17 cellular contexts compared by ENCODE assay signal in the genomic region with DNA sequence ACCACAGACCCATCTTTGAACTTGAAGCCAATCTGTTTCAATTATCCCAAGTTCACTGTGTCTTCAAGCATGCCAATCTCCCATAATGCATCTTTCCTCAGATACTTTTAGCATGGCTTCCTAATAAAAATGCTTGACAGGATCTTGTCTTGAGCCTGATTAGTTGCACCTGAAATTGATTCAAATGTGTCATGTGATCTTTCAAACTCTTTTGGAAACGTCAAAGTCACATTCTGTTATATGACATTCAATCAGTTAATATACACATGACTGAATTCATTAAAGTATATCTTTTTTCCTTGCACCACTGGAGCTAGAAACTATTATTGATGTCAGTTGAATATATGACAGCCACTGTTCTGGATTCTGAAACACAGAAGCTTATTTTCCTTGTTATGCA.
DNase-seq lines count a peak whose midpoint lies in the region; ATAC-seq, FAIRE-seq and TF ChIP-seq lines count a peak whose summit lies in the region.
"Had no signal": no experiment of that assay in that cellular context is flagged by ENCODE, and none has a peak within 500 bp of the region (broad histone marks: within the 10 kb centered on the region; RNA-seq: fewer than 3 reads in every experiment).

No MANE protein-coding gene starts in this region.

- no peak overlapping the region for H3K4me3 Mint-ChIP-seq in WTC11
- H3K4me3 Mint-ChIP-seq: CD4-positive, alpha-beta memory T cell had no signal

- no peak overlapping the region for H3K27ac Mint-ChIP-seq in WTC11
- H3K27ac Mint-ChIP-seq: CD4-positive, alpha-beta memory T cell had no signal

- no peak for ATAC-seq in WTC11

- no peak for FAIRE-seq in RCC 7860 (lab: Jason Lieb, UNC)
- FAIRE-seq: G401.6, GM12892, H1 had no signal

- DNase-seq in RCC 7860 (ENCODE audit: low spot score) (peak; percentile 4), left kidney (ENCODE audit: low read depth, low spot score) (peak; percentile 21), renal cortical epithelial cell (ENCODE audit: low read depth) (peak; percentile 0), WTC11 (ENCODE audit: low spot score) (no peak), NCI-H226 (no peak), NCI-H2227 treated with DMSO at 0.1 percent for 48 hours (lab: John Stamatoyannopoulos, UW) (no peak)
- DNase-seq: C1 segment of cervical spinal cord; CD4-positive, alpha-beta memory T cell; COR-L47; DMS153; DND-41; GM23248; H7; HCEC 1CT had no signal

- no peaks in the 10 kb centered on the region; the same call in 1 of the 2 replicates for H3K36me3 Mint-ChIP-seq in WTC11
- H3K36me3 Mint-ChIP-seq: CD4-positive, alpha-beta memory T cell had no signal

- no peaks in the 10 kb centered on the region for H3K27me3 Mint-ChIP-seq in WTC11 (ENCODE audit: low read depth)
- H3K27me3 Mint-ChIP-seq: CD4-positive, alpha-beta memory T cell had no signal

- CTCF ChIA-PET in WTC11 (lab: Charles Lee) = no interaction called here

- H3K4me1 Mint-ChIP-seq in WTC11 = peaks cover 39% of the 10 kb centered on the region
- H3K4me1 Mint-ChIP-seq: CD4-positive, alpha-beta memory T cell had no signal

- peaks cover 6% of the 10 kb centered on the region for H3K9me3 Mint-ChIP-seq in WTC11

- POLR2A ChIA-PET in WTC11 (lab: Charles Lee) = no interaction called here

- no peak for TF ChIP-seq CTCF in WTC11 (IDR thresholded peaks at IDR 0.05)

TF ChIP-seq in WTC11, 78 proteins besides CTCF, POLR2A, EP300 and RAD21:
- no peak for TF ChIP-seq SMAD4 (CRISPR knock-in tag; IDR thresholded peaks at IDR 0.05)
- TF ChIP-seq ZNF138 (CRISPR knock-in tag; conservative IDR thresholded peaks at IDR 0.05) = no peak

Comparison
In these comparisons a context has a peak if more than half of its experiments do, and no peak if none do; other contexts are left out.
1. DNase-seq: peak in RCC 7860 (single experiment), left kidney (single experiment) and renal cortical epithelial cell (single experiment); none in WTC11 (single experiment), NCI-H226 (single experiment) and NCI-H2227 treated with DMSO at 0.1 percent for 48 hours (single experiment).